In genomic region chr7:16353226-16353625, GRCh38 we compare ENCODE assay signal across 6 cellular contexts.
"Had no signal": no experiment of that assay in that cellular context is flagged by ENCODE, and none has a peak within 500 bp of the region (broad histone marks: within the 10 kb centered on the region; RNA-seq: fewer than 3 reads in every experiment).

No MANE protein-coding gene starts in this region.

- H3K27ac Mint-ChIP-seq: IgD-negative memory B cell had no signal

- H3K4me1 Mint-ChIP-seq: IgD-negative memory B cell had no signal

- H3K27me3 Mint-ChIP-seq: IgD-negative memory B cell had no signal

- H3K4me3 Mint-ChIP-seq: IgD-negative memory B cell had no signal

- DNase-seq: IMR-90, KBM-7, KG1 had no signal

- ATAC-seq: HepG2, K562 had no signal
